19 cellular contexts compared by ENCODE assay signal in genomic region chr11:121540627-121541026, GRCh38.
A peak's percentile ranks its signal among the peaks of the same experiment; 100 is the strongest.
DNase-seq lines count a peak whose midpoint lies in the region; ATAC-seq and TF ChIP-seq lines count a peak whose summit lies in the region.
"Had no signal": no experiment of that assay in that cellular context is flagged by ENCODE, and none has a peak within 500 bp of the region (broad histone marks: within the 10 kb centered on the region; RNA-seq: fewer than 3 reads in every experiment).

No MANE protein-coding gene starts in this region.

- whole genome bisulfite sequencing in upper lobe of left lung, 2 donors, result 52 to 68% methylated on average over 3 of the region's 3 CpGs

- no peak overlapping the region for H3K27ac ChIP-seq in upper lobe of left lung
- H3K27ac ChIP-seq: colonic mucosa, esophagus muscularis mucosa, heart right ventricle, WERI-Rb-1 had no signal

- TF ChIP-seq EP300 in upper lobe of left lung (IDR thresholded peaks at IDR 0.05), result no peak

- H3K4me3 Mint-ChIP-seq in activated T-cell treated with anti-CD3 and anti-CD28 coated beads, Interleukin-2, amount 50 U/mL, for 24 hours, result no peak overlapping the region
- peak overlapping the region; percentile 9 for H3K4me3 Mint-ChIP-seq in activated naive CD8-positive, alpha-beta T cell treated with anti-CD3 and anti-CD28 coated beads, Interleukin-2, amount 10 ng/mL, durations not matched to agents 7 days and 5 days
- H3K4me3 Mint-ChIP-seq in natural killer cell, result no peak overlapping the region
- H3K4me3 Mint-ChIP-seq: T-cell, type B pancreatic cell had no signal

- H3K4me1 Mint-ChIP-seq in activated T-cell treated with anti-CD3 and anti-CD28 coated beads, Interleukin-2, amount 50 U/mL, for 24 hours (ENCODE audit: low read depth), result peaks cover 77% of the 10 kb centered on the region
- peaks cover 50% of the 10 kb centered on the region for H3K4me1 Mint-ChIP-seq in activated naive CD8-positive, alpha-beta T cell treated with anti-CD3 and anti-CD28 coated beads, Interleukin-2, amount 10 ng/mL, durations not matched to agents 7 days and 5 days
- peaks cover 35 to 51% of the 10 kb centered on the region in 2 donors for H3K4me1 Mint-ChIP-seq in natural killer cell

- no peaks in the 10 kb centered on the region for H3K4me1 ChIP-seq in upper lobe of left lung
- H3K4me1 ChIP-seq: colonic mucosa, esophagus muscularis mucosa, heart right ventricle had no signal

- no peaks in the 10 kb centered on the region for H3K9me3 Mint-ChIP-seq in activated T-cell treated with anti-CD3 and anti-CD28 coated beads, Interleukin-2, amount 50 U/mL, for 24 hours
- no peaks in the 10 kb centered on the region for H3K9me3 Mint-ChIP-seq in activated naive CD8-positive, alpha-beta T cell treated with anti-CD3 and anti-CD28 coated beads, Interleukin-2, amount 10 ng/mL, durations not matched to agents 7 days and 5 days
- H3K9me3 Mint-ChIP-seq in natural killer cell, result no peaks in the 10 kb centered on the region
- H3K9me3 Mint-ChIP-seq: T-cell, type B pancreatic cell had no signal

- ATAC-seq in activated naive CD8-positive, alpha-beta T cell treated with anti-CD3 and anti-CD28 coated beads, Interleukin-2, amount 10 ng/mL, durations not matched to agents 7 days and 5 days (ENCODE audit: low read depth), result no peak
- ATAC-seq in natural killer cell, result no peak
- ATAC-seq in upper lobe of left lung (ENCODE audit: low FRiP score in 2 of 2), result no peak
- ATAC-seq in HG03095 (IDR thresholded peaks at IDR 0.05; ENCODE audit: unreplicated experiment), result no peak
- ATAC-seq: heart right ventricle, T-cell had no signal

- no peak for DNase-seq in activated T-cell treated with anti-CD3 and anti-CD28 coated beads, Interleukin-2, amount 50 U/mL, for 24 hours
- DNase-seq in activated T-cell treated with anti-CD3 and anti-CD28 coated beads, Interleukin-2, amount 50 U/mL, for 48 hours, result no peak
- DNase-seq in NCI-H1092 (lab: John Stamatoyannopoulos, UW), result peak; percentile 30
- no peak for DNase-seq in activated naive CD8-positive, alpha-beta T cell treated with anti-CD3 and anti-CD28 coated beads, Interleukin-2, amount 10 ng/mL, durations not matched to agents 7 days and 5 days
- DNase-seq in natural killer cell, result no peak
- DNase-seq in upper lobe of left lung, result no peak
- no peak for DNase-seq in activated CD8-positive, alpha-beta memory T cell treated with anti-CD3 and anti-CD28 coated beads, Interleukin-2, amount 50 U/mL, for 4 hours
- DNase-seq: aorta; colonic mucosa; GOT3; heart right ventricle; NCI-H510A; nucleus accumbens; stimulated activated CD4-positive, alpha-beta T cell treated with anti-CD3 and anti-CD28 coated beads, Interleukin-4, amount 100 ng/mL, for 24 hours; T-cell; WERI-Rb-1 had no signal

- H3K27me3 ChIP-seq in upper lobe of left lung, result no peaks in the 10 kb centered on the region
- H3K27me3 ChIP-seq: colonic mucosa, esophagus muscularis mucosa had no signal

- POLR2A ChIA-PET in activated naive CD8-positive, alpha-beta T cell treated with anti-CD3 and anti-CD28 coated beads, Interleukin-2, amount 10 ng/mL, durations not matched to agents 7 days and 5 days (lab: Charles Lee), result no interaction called here

- H3K4me3 ChIP-seq in upper lobe of left lung, result no peak overlapping the region
- H3K4me3 ChIP-seq: colonic mucosa, esophagus muscularis mucosa, heart right ventricle had no signal

- no peaks in the 10 kb centered on the region for H3K9me3 ChIP-seq in upper lobe of left lung
- H3K9me3 ChIP-seq: colonic mucosa, esophagus muscularis mucosa, heart right ventricle had no signal

- H3K27me3 Mint-ChIP-seq in activated T-cell treated with anti-CD3 and anti-CD28 coated beads, Interleukin-2, amount 50 U/mL, for 24 hours, result no peaks in the 10 kb centered on the region
- H3K27me3 Mint-ChIP-seq in activated naive CD8-positive, alpha-beta T cell treated with anti-CD3 and anti-CD28 coated beads, Interleukin-2, amount 10 ng/mL, durations not matched to agents 7 days and 5 days, result no peaks in the 10 kb centered on the region
- no peaks in the 10 kb centered on the region for H3K27me3 Mint-ChIP-seq in natural killer cell (ENCODE audit: low read depth in 2 of 2)
- H3K27me3 Mint-ChIP-seq: T-cell, type B pancreatic cell had no signal

- intact Hi-C loops in natural killer cell (cut with micrococcal nuclease), result no loop called here

- TF ChIP-seq CTCF in natural killer cell (IDR thresholded peaks at IDR 0.05) (no peak), upper lobe of left lung (IDR thresholded peaks at IDR 0.05) (no peak)

- TF ChIP-seq POLR2A in upper lobe of left lung (IDR thresholded peaks at IDR 0.05), result no peak

- peaks cover 85% of the 10 kb centered on the region for H3K36me3 Mint-ChIP-seq in activated T-cell treated with anti-CD3 and anti-CD28 coated beads, Interleukin-2, amount 50 U/mL, for 24 hours (ENCODE audit: low read depth)
- H3K36me3 Mint-ChIP-seq in activated naive CD8-positive, alpha-beta T cell treated with anti-CD3 and anti-CD28 coated beads, Interleukin-2, amount 10 ng/mL, durations not matched to agents 7 days and 5 days, result peaks cover 49% of the 10 kb centered on the region
- H3K36me3 Mint-ChIP-seq in natural killer cell, result peaks cover 23% of the 10 kb centered on the region

- peak overlapping the region; percentile 51 for H3K27ac Mint-ChIP-seq in activated T-cell treated with anti-CD3 and anti-CD28 coated beads, Interleukin-2, amount 50 U/mL, for 24 hours
- H3K27ac Mint-ChIP-seq in activated naive CD8-positive, alpha-beta T cell treated with anti-CD3 and anti-CD28 coated beads, Interleukin-2, amount 10 ng/mL, durations not matched to agents 7 days and 5 days, result no peak overlapping the region
- H3K27ac Mint-ChIP-seq in natural killer cell, result peak overlapping the region; percentile 58 to 82
- H3K27ac Mint-ChIP-seq: type B pancreatic cell had no signal

- H3K36me3 ChIP-seq in upper lobe of left lung, result peaks cover 0 to 13% (median 6%) of the 10 kb centered on the region in 4 donors
- H3K36me3 ChIP-seq: colonic mucosa, WERI-Rb-1 had no signal
